Comparison of ENCODE assay signal across 11 cellular contexts in the genomic region with DNA sequence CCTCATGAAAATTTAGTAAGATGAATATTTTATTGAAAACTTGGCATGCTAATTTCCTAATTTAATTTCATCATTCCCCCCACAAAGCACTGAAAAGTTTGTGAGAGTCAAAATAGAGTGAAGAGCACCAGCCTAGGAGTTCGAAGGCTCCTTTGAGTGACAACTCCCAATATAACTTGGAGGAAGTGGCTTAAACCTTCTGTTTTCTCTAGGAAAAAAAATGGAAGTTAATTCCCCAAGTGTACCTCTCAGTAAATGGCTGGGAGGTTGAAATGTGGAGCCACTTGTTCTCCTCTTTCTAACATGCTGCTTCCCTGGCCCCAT.
DNase-seq lines count a peak whose midpoint lies in the region; ATAC-seq and TF ChIP-seq lines count a peak whose summit lies in the region.
"Had no signal": no experiment of that assay in that cellular context is flagged by ENCODE, and none has a peak within 500 bp of the region (broad histone marks: within the 10 kb centered on the region; RNA-seq: fewer than 3 reads in every experiment).

No MANE protein-coding gene starts in this region.

- H3K9me3 Mint-ChIP-seq in activated T-cell treated with anti-CD3 and anti-CD28 coated beads, Interleukin-2, amount 50 U/mL, for 24 hours, result peaks cover 9% of the 10 kb centered on the region
- no peaks in the 10 kb centered on the region for H3K9me3 Mint-ChIP-seq in HFFc6
- no peaks in the 10 kb centered on the region for H3K9me3 Mint-ChIP-seq in effector memory CD8-positive, alpha-beta T cell
- H3K9me3 Mint-ChIP-seq in stimulated activated effector memory CD8-positive, alpha-beta T cell treated with anti-CD3 and anti-CD28 coated beads, Interleukin-12 subunit alpha, Interleukin-12 subunit beta, amount 100 ng/mL, for 72 hours, result no peaks in the 10 kb centered on the region
- H3K9me3 Mint-ChIP-seq: activated CD4-positive, alpha-beta T cell treated with anti-CD3 and anti-CD28 coated beads, Interleukin-2, amount 10 ng/mL, durations not matched to agents 24 days and 14 days had no signal

- peaks cover 66% of the 10 kb centered on the region for H3K4me1 Mint-ChIP-seq in activated T-cell treated with anti-CD3 and anti-CD28 coated beads, Interleukin-2, amount 50 U/mL, for 24 hours (ENCODE audit: low read depth)
- H3K4me1 Mint-ChIP-seq in HFFc6 (ENCODE audit: low read depth), result peaks cover 9% of the 10 kb centered on the region
- H3K4me1 Mint-ChIP-seq in effector memory CD8-positive, alpha-beta T cell (ENCODE audit: low read depth in 2 of 2), result peaks cover 8 to 14% of the 10 kb centered on the region in 2 donors
- peaks cover 27% of the 10 kb centered on the region for H3K4me1 Mint-ChIP-seq in stimulated activated effector memory CD8-positive, alpha-beta T cell treated with anti-CD3 and anti-CD28 coated beads, Interleukin-12 subunit alpha, Interleukin-12 subunit beta, amount 100 ng/mL, for 72 hours

- H3K27me3 Mint-ChIP-seq in activated T-cell treated with anti-CD3 and anti-CD28 coated beads, Interleukin-2, amount 50 U/mL, for 24 hours, result no peaks in the 10 kb centered on the region
- peaks cover 15% of the 10 kb centered on the region for H3K27me3 Mint-ChIP-seq in HFFc6 (ENCODE audit: insufficient read depth)
- H3K27me3 Mint-ChIP-seq in effector memory CD8-positive, alpha-beta T cell, result no peaks in the 10 kb centered on the region
- H3K27me3 Mint-ChIP-seq: activated CD4-positive, alpha-beta T cell treated with anti-CD3 and anti-CD28 coated beads, Interleukin-2, amount 10 ng/mL, durations not matched to agents 24 days and 14 days had no signal

- H3K4me3 Mint-ChIP-seq in activated T-cell treated with anti-CD3 and anti-CD28 coated beads, Interleukin-2, amount 50 U/mL, for 24 hours, result no peak overlapping the region
- H3K4me3 Mint-ChIP-seq in HFFc6, result no peak overlapping the region
- no peak overlapping the region for H3K4me3 Mint-ChIP-seq in effector memory CD8-positive, alpha-beta T cell
- H3K4me3 Mint-ChIP-seq in stimulated activated effector memory CD8-positive, alpha-beta T cell treated with anti-CD3 and anti-CD28 coated beads, Interleukin-12 subunit alpha, Interleukin-12 subunit beta, amount 100 ng/mL, for 72 hours, result peak overlapping the region; percentile 25

- peak overlapping the region; percentile 87 for H3K27ac Mint-ChIP-seq in activated T-cell treated with anti-CD3 and anti-CD28 coated beads, Interleukin-2, amount 50 U/mL, for 24 hours
- H3K27ac Mint-ChIP-seq in HFFc6, result no peak overlapping the region
- H3K27ac Mint-ChIP-seq in effector memory CD8-positive, alpha-beta T cell, result peak overlapping the region; percentile 6 to 56
- H3K27ac Mint-ChIP-seq in stimulated activated effector memory CD8-positive, alpha-beta T cell treated with anti-CD3 and anti-CD28 coated beads, Interleukin-12 subunit alpha, Interleukin-12 subunit beta, amount 100 ng/mL, for 72 hours, result no peak overlapping the region
- H3K27ac Mint-ChIP-seq: progenitor cell of endocrine pancreas had no signal

- peak; percentile 71 for TF ChIP-seq CTCF in HFFc6 (IDR thresholded peaks at IDR 0.05)

- DNase-seq in activated T-cell treated with anti-CD3 and anti-CD28 coated beads, Interleukin-2, amount 50 U/mL, for 24 hours, result no peak
- DNase-seq in activated T-cell treated with anti-CD3 and anti-CD28 coated beads for 4 hours (no peak), HFFc6 (no peak), NCI-H748 (lab: John Stamatoyannopoulos, UW; ENCODE audit: unreplicated experiment) (no peak), GDM1 (lab: John Stamatoyannopoulos, UW) (no peak)
- no peak for DNase-seq in effector memory CD8-positive, alpha-beta T cell
- DNase-seq in stimulated activated effector memory CD8-positive, alpha-beta T cell treated with anti-CD3 and anti-CD28 coated beads, Interleukin-12 subunit alpha, Interleukin-12 subunit beta, amount 100 ng/mL, for 72 hours (ENCODE audit: low spot score in 2 of 2), result no peak
- DNase-seq: activated gamma-delta T cell had no signal

- peaks cover 3% of the 10 kb centered on the region for H3K36me3 Mint-ChIP-seq in activated T-cell treated with anti-CD3 and anti-CD28 coated beads, Interleukin-2, amount 50 U/mL, for 24 hours (ENCODE audit: low read depth)
- no peaks in the 10 kb centered on the region for H3K36me3 Mint-ChIP-seq in HFFc6 (ENCODE audit: low read depth)
- H3K36me3 Mint-ChIP-seq in effector memory CD8-positive, alpha-beta T cell (ENCODE audit: insufficient read depth), result peaks cover 3% of the 10 kb centered on the region
- H3K36me3 Mint-ChIP-seq in stimulated activated effector memory CD8-positive, alpha-beta T cell treated with anti-CD3 and anti-CD28 coated beads, Interleukin-12 subunit alpha, Interleukin-12 subunit beta, amount 100 ng/mL, for 72 hours, result no peaks in the 10 kb centered on the region

- no peak for ATAC-seq in effector memory CD8-positive, alpha-beta T cell (replicated peaks)
- ATAC-seq in stimulated activated effector memory CD8-positive, alpha-beta T cell treated with anti-CD3 and anti-CD28 coated beads, Interleukin-12 subunit alpha, Interleukin-12 subunit beta, amount 100 ng/mL, for 72 hours, result no peak
- no peak for ATAC-seq in HG03439 (IDR thresholded peaks at IDR 0.05; ENCODE audit: unreplicated experiment)

Comparison
In these comparisons a context has a peak if more than half of its experiments do, and no peak if none do; other contexts are left out.
1. H3K27ac Mint-ChIP-seq: peak in activated T-cell treated with anti-CD3 and anti-CD28 coated beads, Interleukin-2, amount 50 U/mL, for 24 hours (single experiment) and effector memory CD8-positive, alpha-beta T cell (2 of 2); none in HFFc6 (single experiment) and stimulated activated effector memory CD8-positive, alpha-beta T cell treated with anti-CD3 and anti-CD28 coated beads, Interleukin-12 subunit alpha, Interleukin-12 subunit beta, amount 100 ng/mL, for 72 hours (single experiment).